Comparison of ENCODE assay signal across 1 cellular context in genomic region chr18:25799221-25799620, GRCh38.
TF ChIP-seq lines count a peak whose summit lies in the region.

No MANE protein-coding gene starts in this region.

TF ChIP-seq in IMR-90, 13 proteins besides CTCF, POLR2A, EP300 and RAD21:
- TF ChIP-seq RCOR1 (IDR thresholded peaks at IDR 0.05; ENCODE audit: insufficient replicate concordance, low read length) (no peak), SMC3 (IDR thresholded peaks at IDR 0.05; ENCODE audit: low read depth, low read length) (no peak), FOS (IDR thresholded peaks at IDR 0.05; ENCODE audit: low read depth, low read length) (no peak), MAZ (IDR thresholded peaks at IDR 0.05; ENCODE audit: borderline replicate concordance, low read depth, low read length) (no peak), BHLHE40 (IDR thresholded peaks at IDR 0.05; ENCODE audit: low read depth, low read length) (no peak), RFX5 (IDR thresholded peaks at IDR 0.05; ENCODE audit: low read depth, low read length) (no peak), NFE2L2 (IDR thresholded peaks at IDR 0.05; ENCODE audit: low read depth, low read length) (no peak), MXI1 (IDR thresholded peaks at IDR 0.05; ENCODE audit: borderline replicate concordance, low read depth, low read length) (no peak), MAFK (IDR thresholded peaks at IDR 0.05; ENCODE audit: low read depth, low read length) (no peak)
- TF ChIP-seq, protein P1, sequence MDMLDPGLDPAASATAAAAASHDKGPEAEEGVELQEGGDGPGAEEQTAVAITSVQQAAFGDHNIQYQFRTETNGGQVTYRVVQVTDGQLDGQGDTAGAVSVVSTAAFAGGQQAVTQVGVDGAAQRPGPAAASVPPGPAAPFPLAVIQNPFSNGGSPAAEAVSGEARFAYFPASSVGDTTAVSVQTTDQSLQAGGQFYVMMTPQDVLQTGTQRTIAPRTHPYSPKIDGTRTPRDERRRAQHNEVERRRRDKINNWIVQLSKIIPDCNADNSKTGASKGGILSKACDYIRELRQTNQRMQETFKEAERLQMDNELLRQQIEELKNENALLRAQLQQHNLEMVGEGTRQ (IDR thresholded peaks at IDR 0.05; ENCODE audit: low read depth, low read length), result no peak
- TF ChIP-seq, protein P2, sequence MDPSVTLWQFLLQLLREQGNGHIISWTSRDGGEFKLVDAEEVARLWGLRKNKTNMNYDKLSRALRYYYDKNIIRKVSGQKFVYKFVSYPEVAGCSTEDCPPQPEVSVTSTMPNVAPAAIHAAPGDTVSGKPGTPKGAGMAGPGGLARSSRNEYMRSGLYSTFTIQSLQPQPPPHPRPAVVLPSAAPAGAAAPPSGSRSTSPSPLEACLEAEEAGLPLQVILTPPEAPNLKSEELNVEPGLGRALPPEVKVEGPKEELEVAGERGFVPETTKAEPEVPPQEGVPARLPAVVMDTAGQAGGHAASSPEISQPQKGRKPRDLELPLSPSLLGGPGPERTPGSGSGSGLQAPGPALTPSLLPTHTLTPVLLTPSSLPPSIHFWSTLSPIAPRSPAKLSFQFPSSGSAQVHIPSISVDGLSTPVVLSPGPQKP (IDR thresholded peaks at IDR 0.05; ENCODE audit: borderline replicate concordance, low read depth, low read length), result no peak
